ENCODE assay signal across 1 cellular context in genomic region chr17:78853926-78854394, GRCh38.
A peak's percentile ranks its signal among the peaks of the same experiment; 100 is the strongest.
TF ChIP-seq lines count a peak whose summit lies in the region.

No MANE protein-coding gene starts in this region.

TF ChIP-seq in HEK293, 187 proteins besides CTCF, POLR2A, EP300 and RAD21 (continued from another document):
- TF ChIP-seq ZNF518A (tag by site-specific recombination; conservative IDR thresholded peaks at IDR 0.05; ENCODE audit: low read depth) (no peak), ZNF692 (tag by site-specific recombination; IDR thresholded peaks at IDR 0.05) (no peak), ZNF184 (tag by site-specific recombination; IDR thresholded peaks at IDR 0.05) (no peak), OSR2 (tag by site-specific recombination; IDR thresholded peaks at IDR 0.05) (no peak), ZNF266 (tag by site-specific recombination; IDR thresholded peaks at IDR 0.05; ENCODE audit: low read depth) (no peak), ZBTB20 (tag by site-specific recombination; IDR thresholded peaks at IDR 0.05) (no peak), SCRT1 (tag by site-specific recombination; IDR thresholded peaks at IDR 0.05; ENCODE audit: borderline replicate concordance) (0 out of 2 replicates have a peak, but pooled peaks have one; percentile 22), ZNF23 (tag by site-specific recombination; IDR thresholded peaks at IDR 0.05; ENCODE audit: borderline replicate concordance) (no peak), ZSCAN4 (tag by site-specific recombination; IDR thresholded peaks at IDR 0.05) (no peak), ZXDB (tag by site-specific recombination; IDR thresholded peaks at IDR 0.05) (no peak), SETDB1 (IDR thresholded peaks at IDR 0.05; ENCODE audit: insufficient read length, low read length) (no peak), ZNF18 (tag by site-specific recombination; IDR thresholded peaks at IDR 0.05) (no peak), ZNF670 (tag by site-specific recombination; IDR thresholded peaks at IDR 0.05; ENCODE audit: low read depth) (no peak), ZBTB11 (tag by site-specific recombination; conservative IDR thresholded peaks at IDR 0.05; ENCODE audit: low read depth) (no peak), ZNF473 (tag by site-specific recombination; IDR thresholded peaks at IDR 0.05) (no peak), OVOL3 (tag by site-specific recombination; IDR thresholded peaks at IDR 0.05) (no peak), GLI4 (tag by site-specific recombination; IDR thresholded peaks at IDR 0.05) (no peak), ZNF548 (tag by site-specific recombination; IDR thresholded peaks at IDR 0.05) (no peak), MEIS1 (CRISPR knock-in tag; IDR thresholded peaks at IDR 0.05; ENCODE audit: borderline replicate concordance) (no peak), ZBTB26 (tag by site-specific recombination; optimal IDR thresholded peaks at IDR 0.05) (no peak), GFI1B (tag by site-specific recombination; IDR thresholded peaks at IDR 0.05) (no peak), ZNF148 (tag by site-specific recombination; IDR thresholded peaks at IDR 0.05; ENCODE audit: borderline replicate concordance) (no peak), ZFP69B (tag by site-specific recombination; IDR thresholded peaks at IDR 0.05) (no peak), ZNF302 (tag by site-specific recombination; IDR thresholded peaks at IDR 0.05; ENCODE audit: low read depth) (no peak), ZNF157 (tag by site-specific recombination; IDR thresholded peaks at IDR 0.05) (no peak), PATZ1 (tag by site-specific recombination; IDR thresholded peaks at IDR 0.05) (peak; percentile 52), HOXA7 (CRISPR knock-in tag; IDR thresholded peaks at IDR 0.05; ENCODE audit: borderline replicate concordance) (no peak), ZNF221 (tag by site-specific recombination; IDR thresholded peaks at IDR 0.05; ENCODE audit: borderline replicate concordance) (no peak), ZNF248 (tag by site-specific recombination; IDR thresholded peaks at IDR 0.05) (no peak), ZNF596 (tag by site-specific recombination; IDR thresholded peaks at IDR 0.05) (no peak), ZNF571 (tag by site-specific recombination; IDR thresholded peaks at IDR 0.05) (no peak), ZNF610 (tag by site-specific recombination; IDR thresholded peaks at IDR 0.05; ENCODE audit: borderline replicate concordance) (no peak), ZNF600 (tag by site-specific recombination; IDR thresholded peaks at IDR 0.05) (no peak), ZFP37 (tag by site-specific recombination; IDR thresholded peaks at IDR 0.05) (no peak)
